In the genomic region with DNA sequence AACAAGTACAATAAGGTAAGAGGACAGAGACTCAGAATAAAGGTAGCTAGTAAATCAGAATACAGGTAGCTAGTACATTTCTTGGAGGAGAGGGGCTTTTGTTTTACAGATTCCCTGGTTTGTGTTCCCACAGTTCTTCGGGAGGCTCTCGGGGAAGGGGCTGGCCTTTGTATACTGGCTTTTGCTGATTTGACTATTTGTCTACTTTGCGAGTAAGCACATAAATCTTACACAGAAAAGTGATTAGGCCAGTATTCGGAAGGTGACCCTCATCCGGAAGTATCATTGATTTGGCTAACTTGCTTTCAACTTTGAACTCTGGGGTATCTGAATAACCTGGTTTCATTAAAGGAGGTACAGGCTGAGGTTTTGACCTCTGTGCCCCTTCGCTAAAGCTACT, we compare ENCODE assay signal across 16 cellular contexts. TPM values are rescaled to one million over a fixed set of nuclear protein-coding genes. Genes with fewer than 3 reads are reported as not detected.
A peak's percentile ranks its signal among the peaks of the same experiment; 100 is the strongest.
DNase-seq lines count a peak whose midpoint lies in the region; ATAC-seq, FAIRE-seq and TF ChIP-seq lines count a peak whose summit lies in the region.
"Had no signal": no experiment of that assay in that cellular context is flagged by ENCODE, and none has a peak within 500 bp of the region (broad histone marks: within the 10 kb centered on the region; RNA-seq: fewer than 3 reads in every experiment).

No MANE protein-coding gene starts in this region.

- H3K27ac Mint-ChIP-seq in natural killer cell = peak overlapping the region; percentile 36 to 72
- no peak overlapping the region for H3K27ac Mint-ChIP-seq in natural killer cell treated with Interleukin-12 subunit alpha and Interleukin-12 subunit beta and Interleukin-15 and Interleukin-18, amount 100 ng/mL, for 72 hours

- no peaks in the 10 kb centered on the region for H3K27me3 Mint-ChIP-seq in natural killer cell (ENCODE audit: low read depth in 2 of 2)
- H3K27me3 Mint-ChIP-seq in natural killer cell treated with Interleukin-12 subunit alpha and Interleukin-12 subunit beta and Interleukin-15 and Interleukin-18, amount 100 ng/mL, for 72 hours = no peaks in the 10 kb centered on the region

- in situ Hi-C loops in K562 (cut with MboI) = no loop called here

- no peaks in the 10 kb centered on the region for H3K9me3 Mint-ChIP-seq in natural killer cell
- no peaks in the 10 kb centered on the region for H3K9me3 Mint-ChIP-seq in natural killer cell treated with Interleukin-12 subunit alpha and Interleukin-12 subunit beta and Interleukin-15 and Interleukin-18, amount 100 ng/mL, for 72 hours
- H3K9me3 Mint-ChIP-seq: dendritic cell treated with granulocyte-macrophage colony-stimulating factor and Interleukin-4, amounts not matched to agents 40 ng/mL and 50 ng/mL, for 4 days had no signal

- FAIRE-seq in K562 (lab: Jason Lieb, UNC) = no peak

- TF ChIP-seq RAD21 in SK-N-SH (IDR thresholded peaks at IDR 0.05; ENCODE audit: low read length) (no peak), K562 (CRISPR knock-in tag; conservative IDR thresholded peaks at IDR 0.05 in 1 of 2, IDR thresholded peaks at IDR 0.05 in 1 of 2) (no peak)

- H3K9me2 ChIP-seq in SK-N-SH = no peaks in the 10 kb centered on the region

- H3K4me1 ChIP-seq in SK-N-SH (ENCODE audit: control insufficient read depth in 1 of 2, insufficient read depth in 2 of 2, low read depth in 1 of 2, low read length in 1 of 2) (peaks cover 2 to 21% of the 10 kb centered on the region in 2 experiments; a peak in 3 of 4 replicates), K562 (replicated peaks in 1 of 2; ENCODE audit: control insufficient read depth in 2 of 2, insufficient read depth in 2 of 2, low read length in 2 of 2) (no peaks in the 10 kb centered on the region), left lung (peaks cover 0 to 17% of the 10 kb centered on the region in 2 donors), heart left ventricle (peaks cover 0 to 14% (median 0%) of the 10 kb centered on the region in 12 donors)
- H3K4me1 ChIP-seq: BE2C had no signal

- peaks cover 17 to 23% of the 10 kb centered on the region in 2 donors for H3K4me1 Mint-ChIP-seq in natural killer cell
- peaks cover 10 to 21% of the 10 kb centered on the region in 2 donors for H3K4me1 Mint-ChIP-seq in natural killer cell treated with Interleukin-12 subunit alpha and Interleukin-12 subunit beta and Interleukin-15 and Interleukin-18, amount 100 ng/mL, for 72 hours (ENCODE audit: low read depth in 2 of 2)

- H3K9me3 ChIP-seq in SK-N-SH (no peaks in the 10 kb centered on the region), K562 (replicated peaks; ENCODE audit: control insufficient read depth, insufficient read depth, low read depth, low read length) (no peaks in the 10 kb centered on the region), left lung (no peaks in the 10 kb centered on the region), heart left ventricle (no peaks in the 10 kb centered on the region)
- H3K9me3 ChIP-seq: BE2C had no signal

- H3K27ac ChIP-seq in SK-N-SH (ENCODE audit: low read depth in 2 of 2, low read length in 1 of 2) (peak overlapping the region in 1 of 2 experiments; percentile 73; a peak in 2 of 4 replicates), K562 (ENCODE audit: extremely low read depth, low read depth, low read length) (no peak overlapping the region), left lung (no peak overlapping the region), heart left ventricle (no peak overlapping the region)
- H3K27ac ChIP-seq: 22Rv1, SK-N-MC had no signal

- H3K9me1 ChIP-seq in K562 (ENCODE audit: control insufficient read depth, insufficient read depth, low read length) = no peaks in the 10 kb centered on the region

- no peak overlapping the region for H3K9ac ChIP-seq in SK-N-SH
- H3K9ac ChIP-seq in K562 (ENCODE audit: insufficient read depth in 1 of 2, low read depth in 2 of 2, low read length in 2 of 2) = no peak overlapping the region

- no TSS peak for BruUV-seq in K562 (replicated peaks; lab: Mats Ljungman, UMichigan)

- TF ChIP-seq POLR2A in K562 (conservative IDR thresholded peaks at IDR 0.05) (no peak), heart left ventricle (IDR thresholded peaks at IDR 0.05) (no peak)

- no peaks in the 10 kb centered on the region for H3K27me3 ChIP-seq in SK-N-SH (ENCODE audit: insufficient read depth)
- H3K27me3 ChIP-seq in K562 (ENCODE audit: control insufficient read depth in 2 of 2, insufficient read depth in 2 of 2, low read length in 2 of 2) = no peaks in the 10 kb centered on the region
- no peaks in the 10 kb centered on the region for H3K27me3 ChIP-seq in left lung
- no peaks in the 10 kb centered on the region for H3K27me3 ChIP-seq in heart left ventricle
- H3K27me3 ChIP-seq: BE2C had no signal

- peak overlapping the region; percentile 77 for H3K4me2 ChIP-seq in SK-N-SH
- H3K4me2 ChIP-seq in K562 (ENCODE audit: insufficient read depth, low read length) = no peak overlapping the region

- 94% methylated on average over 6 of the region's 6 CpGs for WGBS in SK-N-SH (ENCODE audit: low lambda C conversion rate)
- 89% methylated on average over 6 of the region's 6 CpGs for WGBS in K562 (ENCODE audit: insufficient coverage, low coverage, missing lambda C conversion rate)
- WGBS in heart left ventricle, 4 donors = 94 to 98% (median 96%) methylated on average over 6 of the region's 6 CpGs

- TF ChIP-seq CTCF in SK-N-SH (IDR thresholded peaks at IDR 0.05) (no peak), natural killer cell (IDR thresholded peaks at IDR 0.05) (no peak), K562 (IDR thresholded peaks at IDR 0.05 in 2 of 3, conservative IDR thresholded peaks at IDR 0.05 in 1 of 3; ENCODE audit: insufficient read depth in 2 of 3, low read depth in 1 of 3, low read length in 3 of 3) (no peak), left lung (IDR thresholded peaks at IDR 0.05) (no peak), heart left ventricle (IDR thresholded peaks at IDR 0.05) (no peak)

- intact Hi-C loops in natural killer cell (cut with micrococcal nuclease) (no loop called here), K562 (cut with micrococcal nuclease) (no loop called here), left lung (cut with DNase I) (no loop called here), heart left ventricle (cut with DNase I) (no loop called here)

- POLR2A ChIA-PET in SK-N-SH (lab: Yijun Ruan, JAX) = no interaction called here
- POLR2A ChIA-PET in K562 (lab: Yijun Ruan, JAX) = interaction anchor here (0.6 to 2.0 kb wide), 4 partner anchors 10 to 1134 kb away, joined by 4 read pairs; no protein-coding TSS in a partner anchor

- no peaks in the 10 kb centered on the region for H3K36me3 Mint-ChIP-seq in natural killer cell
- H3K36me3 Mint-ChIP-seq in natural killer cell treated with Interleukin-12 subunit alpha and Interleukin-12 subunit beta and Interleukin-15 and Interleukin-18, amount 100 ng/mL, for 72 hours = peaks cover 30% of the 10 kb centered on the region

- DNase-seq in SK-N-SH (no peak), natural killer cell (no peak), K562 (ENCODE audit: extremely low read depth in 1 of 4, low spot score in 3 of 4) (no peak), left lung (no peak), DMS53 treated with DMSO at 0.1 percent for 48 hours (lab: John Stamatoyannopoulos, UW; ENCODE audit: unreplicated experiment) (no peak), heart left ventricle (no peak)
- DNase-seq in natural killer cell treated with Interleukin-12 subunit alpha and Interleukin-12 subunit beta and Interleukin-15 and Interleukin-18, amount 100 ng/mL, for 72 hours (ENCODE audit: low spot score) = no peak
- DNase-seq: BE2C, hippocampal formation, NCI-H2107, NCI-H524, trophoblast cell had no signal

- H4K20me1 ChIP-seq in SK-N-SH (ENCODE audit: insufficient read depth) (peaks cover 11% of the 10 kb centered on the region; the same call in 1 of the 2 replicates), K562 (replicated peaks; ENCODE audit: control insufficient read depth, insufficient read depth, low read length) (no peaks in the 10 kb centered on the region; the same call in none of the 2 replicates)

- H3F3A ChIP-seq in SK-N-SH (replicated peaks; ENCODE audit: insufficient read depth) = peaks cover 33% of the 10 kb centered on the region

- H3K36me3 ChIP-seq in SK-N-SH (replicated peaks in 1 of 2; ENCODE audit: control insufficient read depth in 1 of 2, insufficient read depth in 2 of 2, low read length in 1 of 2) (peaks cover 48 to 62% of the 10 kb centered on the region in 2 experiments), K562 (ENCODE audit: control insufficient read depth, insufficient read depth, low read length) (peaks cover 91% of the 10 kb centered on the region), left lung (peaks cover 0 to 96% of the 10 kb centered on the region in 2 donors), heart left ventricle (peaks cover 0 to 95% (median 83%) of the 10 kb centered on the region in 9 donors)

- H3K4me3 Mint-ChIP-seq in natural killer cell = no peak overlapping the region
- no peak overlapping the region for H3K4me3 Mint-ChIP-seq in natural killer cell treated with Interleukin-12 subunit alpha and Interleukin-12 subunit beta and Interleukin-15 and Interleukin-18, amount 100 ng/mL, for 72 hours
- H3K4me3 Mint-ChIP-seq: dendritic cell treated with granulocyte-macrophage colony-stimulating factor and Interleukin-4, amounts not matched to agents 40 ng/mL and 50 ng/mL, for 4 days had no signal

- ATAC-seq in SK-N-SH treated with all-trans-retinoic acid at 6 μM for 48 hours (no peak), natural killer cell (no peak), K562 (no peak), left lung (no peak), heart left ventricle (no peak)
- ATAC-seq in natural killer cell treated with Interleukin-12 subunit alpha and Interleukin-12 subunit beta and Interleukin-15 and Interleukin-18, amount 100 ng/mL, for 72 hours = no peak

- TF ChIP-seq EP300 in SK-N-SH (IDR thresholded peaks at IDR 0.05; ENCODE audit: borderline replicate concordance in 1 of 2, low read depth in 1 of 2, low read length in 1 of 2) = no peak
- no peak for TF ChIP-seq EP300 in K562 (IDR thresholded peaks at IDR 0.05; ENCODE audit: low read length)

- H3K4me3 ChIP-seq in SK-N-SH (ENCODE audit: low read depth in 2 of 2, low read length in 1 of 2) (no peak overlapping the region), K562 (no peak overlapping the region), left lung (no peak overlapping the region), heart left ventricle (no peak overlapping the region)
- H3K4me3 ChIP-seq: SK-N-MC had no signal

- CTCF ChIA-PET in SK-N-SH (lab: Yijun Ruan, JAX) (interaction anchor here (0.7 to 2.6 kb wide), 4 partner anchors 12 to 121 kb away, joined by 3 to 13 read pairs (median 6); no protein-coding TSS in a partner anchor), K562 (lab: Yijun Ruan, JAX; ENCODE audit: low intra/inter-chr PET ratio) (no interaction called here)

- H2AFZ ChIP-seq in SK-N-SH (ENCODE audit: low read depth) (no peak overlapping the region), K562 (ENCODE audit: low read depth, low read length) (no peak overlapping the region)

- H3K79me2 ChIP-seq in SK-N-SH (ENCODE audit: insufficient read depth) (no peaks in the 10 kb centered on the region), K562 (ENCODE audit: control insufficient read depth, insufficient read depth, low read length) (no peaks in the 10 kb centered on the region)

RNA-seq across cellular contexts. Expression of gene SNTB2, which starts 21.4 kb away (rescaled TPM):
- polyA plus RNA-seq in SK-N-SH (2012; rRNA removed) (13.0 and 14.4 TPM in 2 replicates), K562 (2011; rRNA removed) (7.6 and 9.5 TPM in 2 replicates), K562 (2014; fragmentation: Illumina TruSeq; extraction: Trizol) (3.4 and 3.9 TPM in 2 replicates), K562 (2014; fragmentation: Nextera tagmentation; extraction: Ambion mirVana) (1 to 10 TPM; 1.2 to 1.9 TPM), K562 (2014; rRNA removed) (4.1 and 4.4 TPM in 2 replicates), heart left ventricle (1 to 10 TPM; 2.2 to 5.0 TPM)
- 10.2 and 11.4 TPM in 2 replicates for polyA plus RNA-seq in SK-N-SH (2012; cell fraction: cytosol; rRNA removed)
- polyA plus RNA-seq in SK-N-SH (2012; cell fraction: nucleus; rRNA removed) = 11.8 and 24.0 TPM in 2 replicates
- total RNA-seq in natural killer cell (10 to 100 TPM; 43.8 to 55.2 (median 49.9) TPM), K562 (2014; rRNA removed) (6.9 and 15.5 TPM in 2 replicates), K562 (2014; rRNA removed; fragmentation: Illumina TruSeq; extraction: Trizol) (5.7 and 7.2 TPM in 2 replicates), K562 (2015; rRNA removed; fragmentation: Illumina TruSeq; extraction: Trizol) (6.3 TPM in 2 replicates), K562 (2021) (13.7 and 14.1 TPM in 2 replicates), left lung (10 to 100 TPM; 38.4 to 47.3 TPM), heart left ventricle (10 to 100 TPM in 7 of 9 donors, 1 to 10 TPM in 2; 8.6 to 28.5 (median 13.2) TPM)
- 10 to 100 TPM; 10.7 to 26.1 TPM for total RNA-seq in natural killer cell treated with Interleukin-12 subunit alpha and Interleukin-12 subunit beta and Interleukin-15 and Interleukin-18, amount 100 ng/mL, for 72 hours
- total RNA-seq in K562 (2011; cell fraction: chromatin; rRNA removed; ENCODE audit: low replicate concordance) = 14.8 and 24.0 TPM in 2 replicates
- 8.5 and 12.0 TPM in 2 replicates for total RNA-seq in K562 (2011; cell fraction: nucleolus; rRNA removed)
- total RNA-seq in K562 (2011; cell fraction: nucleoplasm; rRNA removed) = 7.2 and 14.4 TPM in 2 replicates
- polyA plus RNA-seq in K562 (2011; cell fraction: cytosol; rRNA removed) = 4.5 and 4.8 TPM in 2 replicates
- polyA plus RNA-seq in K562 (2011; cell fraction: nucleus; rRNA removed) = 15.6 and 17.4 TPM in 2 replicates
- polyA plus RNA-seq in K562 (2012) = 2.5 and 4.1 TPM in 2 replicates
- 10.0 and 12.0 TPM in 2 replicates for polyA minus RNA-seq in K562 (2011; rRNA and poly(A)+ RNA removed)
- polyA minus RNA-seq in K562 (2011; cell fraction: cytosol; rRNA and poly(A)+ RNA removed) = 7.0 and 10.4 TPM in 2 replicates
- 4.4 and 10.4 TPM in 2 replicates for polyA minus RNA-seq in K562 (2011; cell fraction: nucleus; rRNA and poly(A)+ RNA removed)

RNA-seq across cellular contexts. Expression of gene UTP4, which starts 33.1 kb away (rescaled TPM):
- polyA plus RNA-seq in SK-N-SH (2012; rRNA removed) (66.5 and 91.7 TPM in 2 replicates), K562 (2011; rRNA removed) (134 and 203 TPM in 2 replicates), K562 (2014; fragmentation: Illumina TruSeq; extraction: Trizol) (157 and 191 TPM in 2 replicates), K562 (2014; fragmentation: Nextera tagmentation; extraction: Ambion mirVana) (100 to 1,000 TPM; 152 to 195 TPM), K562 (2014; rRNA removed) (116 and 138 TPM in 2 replicates), heart left ventricle (10 to 100 TPM; 11.8 to 31.1 TPM)
- polyA plus RNA-seq in SK-N-SH (2012; cell fraction: cytosol; rRNA removed) = 66.4 and 80.8 TPM in 2 replicates
- 47.6 and 88.1 TPM in 2 replicates for polyA plus RNA-seq in SK-N-SH (2012; cell fraction: nucleus; rRNA removed)
- total RNA-seq in natural killer cell (10 to 100 TPM; 23.2 to 42.6 (median 36.3) TPM), K562 (2014; rRNA removed) (46.1 and 51.8 TPM in 2 replicates), K562 (2014; rRNA removed; fragmentation: Illumina TruSeq; extraction: Trizol) (49.8 and 53.7 TPM in 2 replicates), K562 (2015; rRNA removed; fragmentation: Illumina TruSeq; extraction: Trizol) (50.7 and 55.3 TPM in 2 replicates), K562 (2021) (140 and 145 TPM in 2 replicates), left lung (10 to 100 TPM; 24.7 to 45.5 TPM), heart left ventricle (10 to 100 TPM; 12.8 to 38.2 (median 28.3) TPM)
- total RNA-seq in natural killer cell treated with Interleukin-12 subunit alpha and Interleukin-12 subunit beta and Interleukin-15 and Interleukin-18, amount 100 ng/mL, for 72 hours = 10 to 100 TPM; 72.9 to 92.0 TPM
- total RNA-seq in K562 (2011; cell fraction: chromatin; rRNA removed; ENCODE audit: low replicate concordance) = 147 and 152 TPM in 2 replicates
- total RNA-seq in K562 (2011; cell fraction: nucleolus; rRNA removed) = 65.1 and 69.4 TPM in 2 replicates
- total RNA-seq in K562 (2011; cell fraction: nucleoplasm; rRNA removed) = 79.9 and 80.1 TPM in 2 replicates
- 143 and 174 TPM in 2 replicates for polyA plus RNA-seq in K562 (2011; cell fraction: cytosol; rRNA removed)
- polyA plus RNA-seq in K562 (2011; cell fraction: nucleus; rRNA removed) = 104 TPM in 2 replicates
- polyA plus RNA-seq in K562 (2012) = 83.1 and 121 TPM in 2 replicates
- polyA minus RNA-seq in K562 (2011; rRNA and poly(A)+ RNA removed) = 216 and 350 TPM in 2 replicates
- polyA minus RNA-seq in K562 (2011; cell fraction: cytosol; rRNA and poly(A)+ RNA removed) = 68.4 and 96.7 TPM in 2 replicates
- polyA minus RNA-seq in K562 (2011; cell fraction: nucleus; rRNA and poly(A)+ RNA removed) = 32.4 and 52.9 TPM in 2 replicates

RNA-seq across cellular contexts. Expression of gene CHTF8, which starts 33.2 kb away (rescaled TPM):
- 83.0 and 96.6 TPM in 2 replicates for polyA plus RNA-seq in SK-N-SH (2012; rRNA removed)
- polyA plus RNA-seq in SK-N-SH (2012; cell fraction: cytosol; rRNA removed) = 60.3 and 84.3 TPM in 2 replicates
- polyA plus RNA-seq in SK-N-SH (2012; cell fraction: nucleus; rRNA removed) = 54.0 and 64.1 TPM in 2 replicates
- total RNA-seq in natural killer cell = 10 to 100 TPM; 45.7 to 76.5 (median 74.2) TPM
- total RNA-seq in natural killer cell treated with Interleukin-12 subunit alpha and Interleukin-12 subunit beta and Interleukin-15 and Interleukin-18, amount 100 ng/mL, for 72 hours = 100 to 1,000 TPM; 118 to 133 TPM
- 68.1 and 102 TPM in 2 replicates for total RNA-seq in K562 (2011; cell fraction: chromatin; rRNA removed; ENCODE audit: low replicate concordance)
- total RNA-seq in K562 (2011; cell fraction: nucleolus; rRNA removed) = 51.5 and 64.2 TPM in 2 replicates
- 54.0 and 55.2 TPM in 2 replicates for total RNA-seq in K562 (2011; cell fraction: nucleoplasm; rRNA removed)
- 45.9 and 54.0 TPM in 2 replicates for total RNA-seq in K562 (2014; rRNA removed)
- 99.5 and 108 TPM in 2 replicates for total RNA-seq in K562 (2014; rRNA removed; fragmentation: Illumina TruSeq; extraction: Trizol)
- total RNA-seq in K562 (2015; rRNA removed; fragmentation: Illumina TruSeq; extraction: Trizol) = 108 and 114 TPM in 2 replicates
- total RNA-seq in K562 (2021) = 115 and 118 TPM in 2 replicates
- polyA plus RNA-seq in K562 (2011; rRNA removed) = 113 and 137 TPM in 2 replicates
- 152 and 175 TPM in 2 replicates for polyA plus RNA-seq in K562 (2011; cell fraction: cytosol; rRNA removed)
- 68.8 and 84.4 TPM in 2 replicates for polyA plus RNA-seq in K562 (2011; cell fraction: nucleus; rRNA removed)
- polyA plus RNA-seq in K562 (2012) = 104 and 123 TPM in 2 replicates
- polyA plus RNA-seq in K562 (2014; fragmentation: Illumina TruSeq; extraction: Trizol) = 163 and 199 TPM in 2 replicates
- polyA plus RNA-seq in K562 (2014; fragmentation: Nextera tagmentation; extraction: Ambion mirVana) = 10 to 100 TPM; 20.2 to 21.5 TPM
- 119 and 135 TPM in 2 replicates for polyA plus RNA-seq in K562 (2014; rRNA removed)
- polyA minus RNA-seq in K562 (2011; rRNA and poly(A)+ RNA removed) = 72.2 and 93.8 TPM in 2 replicates
- 58.9 and 64.5 TPM in 2 replicates for polyA minus RNA-seq in K562 (2011; cell fraction: cytosol; rRNA and poly(A)+ RNA removed)
- polyA minus RNA-seq in K562 (2011; cell fraction: nucleus; rRNA and poly(A)+ RNA removed) = 16.3 and 30.5 TPM in 2 replicates
- total RNA-seq in left lung = 10 to 100 TPM; 93.4 to 94.1 TPM
- 10 to 100 TPM; 31.5 to 79.7 (median 57.2) TPM for total RNA-seq in heart left ventricle
- polyA plus RNA-seq in heart left ventricle = 10 to 100 TPM; 18.7 to 53.2 TPM

Comparison
In these comparisons a context has a peak if more than half of its experiments do, and no peak if none do; other contexts are left out.
1. H3K27ac Mint-ChIP-seq: peak in natural killer cell (2 of 2); none in natural killer cell treated with Interleukin-12 subunit alpha and Interleukin-12 subunit beta and Interleukin-15 and Interleukin-18, amount 100 ng/mL, for 72 hours (0 of 2).